Comparison of ENCODE assay signal across 30 cellular contexts in genomic region chr16:51507286-51507685, GRCh38.
"Had no signal": no experiment of that assay in that cellular context is flagged by ENCODE, and none has a peak within 500 bp of the region (broad histone marks: within the 10 kb centered on the region; RNA-seq: fewer than 3 reads in every experiment).

No MANE protein-coding gene starts in this region.

- H3K9me3 ChIP-seq: adrenal gland, body of pancreas had no signal

- H3K36me3 ChIP-seq: adrenal gland, brain microvascular endothelial cell, breast epithelium had no signal

- H3K27me3 ChIP-seq: adrenal gland, body of pancreas, brain microvascular endothelial cell, breast epithelium had no signal

- H3K27ac ChIP-seq: adrenal gland, body of pancreas, brain microvascular endothelial cell, breast epithelium, VCaP had no signal

- ATAC-seq: activated CD8-positive, alpha-beta T cell treated with anti-CD3 and anti-CD28 coated beads for 36 hours; activated naive CD4-positive, alpha-beta T cell treated with anti-CD3 and anti-CD28 coated beads, Interleukin-2, amount 50 U/mL, for 72 hours; activated T-helper 17 cell treated with anti-CD3 and anti-CD28 coated beads, Interleukin-2, amount 50 U/mL, for 72 hours; body of pancreas had no signal

- H3K4me1 ChIP-seq: adrenal gland, body of pancreas, breast epithelium had no signal

- H3K4me3 ChIP-seq: adrenal gland, body of pancreas, breast epithelium had no signal

- DNase-seq: activated B cell treated with CpG ODN at 0.5 μM for 24 hours; activated CD4-positive, alpha-beta memory T cell treated with anti-CD3 and anti-CD28 coated beads for 36 hours; activated CD4-positive, alpha-beta T cell treated with anti-CD3 and anti-CD28 coated beads for 4 hours; activated CD4-positive, alpha-beta T cell treated with anti-CD3 and anti-CD28 coated beads, Interleukin-2, amount 10 ng/mL, durations not matched to agents 24 days and 14 days; activated CD4-positive, alpha-beta T cell treated with anti-CD3 and anti-CD28 coated beads, Interleukin-2, amount 50 U/mL, for 1 hour; activated CD4-positive, alpha-beta T cell treated with anti-CD3 and anti-CD28 coated beads, Interleukin-2, amount 50 U/mL, for 4 hours; activated CD4-positive, CD25-positive, alpha-beta regulatory T cell treated with anti-CD3 and anti-CD28 coated beads, Interleukin-2, amount 50 U/mL, for 72 hours; activated CD8-positive, alpha-beta memory T cell treated with anti-CD3 and anti-CD28 coated beads, Interleukin-2, amount 50 U/mL, for 4 hours; activated CD8-positive, alpha-beta T cell treated with anti-CD3 and anti-CD28 coated beads for 36 hours; activated effector memory CD4-positive, alpha-beta T cell treated with anti-CD3 and anti-CD28 coated beads, Interleukin-2, amount 50 U/mL, for 16 hours; activated gamma-delta T cell treated with Interleukin-2 at 50 U/mL for 16 hours; activated naive CD4-positive, alpha-beta T cell; activated naive CD4-positive, alpha-beta T cell treated with anti-CD3 and anti-CD28 coated beads for 36 hours; activated naive CD4-positive, alpha-beta T cell treated with anti-CD3 and anti-CD28 coated beads, Interleukin-2, amount 50 U/mL, for 16 hours; activated naive CD8-positive, alpha-beta T cell treated with anti-CD3 and anti-CD28 coated beads for 36 hours; activated T-cell treated with anti-CD3 and anti-CD28 coated beads, Interleukin-2, amount 50 U/mL, for 24 hours; activated T-cell treated with anti-CD3 and anti-CD28 coated beads, Interleukin-2, amount 50 U/mL, for 48 hours; adrenal gland; amniotic stem cell; aorta; body of pancreas; brain microvascular endothelial cell; central memory CD4-positive, alpha-beta T cell; T-helper 1 cell; T-helper 2 cell; T-helper 9 cell had no signal
